Comparison of ENCODE assay signal across 8 cellular contexts in the genomic region with DNA sequence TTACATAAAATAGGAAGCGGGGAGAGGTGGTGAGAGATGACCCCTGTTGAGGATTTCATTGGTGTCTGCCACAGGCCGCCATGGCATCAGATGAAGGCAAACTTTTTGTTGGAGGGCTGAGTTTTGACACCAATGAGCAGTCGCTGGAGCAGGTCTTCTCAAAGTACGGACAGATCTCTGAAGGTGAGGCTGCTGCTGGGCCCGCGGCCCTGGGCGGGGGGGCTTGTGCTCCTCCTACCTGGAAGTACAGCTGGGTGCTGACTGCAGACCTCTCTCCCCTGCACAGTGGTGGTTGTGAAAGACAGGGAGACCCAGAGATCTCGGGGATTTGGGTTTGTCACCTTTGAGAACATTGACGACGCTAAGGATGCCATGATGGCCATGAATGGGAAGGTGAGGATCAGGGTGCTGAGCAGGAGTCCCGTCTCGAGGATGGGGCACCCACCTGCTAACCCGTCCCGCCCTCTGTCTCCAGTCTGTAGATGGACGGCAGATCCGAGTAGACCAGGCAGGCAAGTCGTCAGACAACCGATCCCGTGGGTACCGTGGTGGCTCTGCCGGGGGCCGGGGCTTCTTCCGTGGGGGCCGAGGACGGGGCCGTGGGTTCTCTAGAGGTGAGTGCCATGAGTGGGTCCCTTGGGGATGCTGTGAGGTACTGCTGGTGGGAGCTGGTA. TPM values are rescaled to one million over a fixed set of nuclear protein-coding genes. Genes with fewer than 3 reads are reported as not detected.
A peak's percentile ranks its signal among the peaks of the same experiment; 100 is the strongest.
DNase-seq lines count a peak whose midpoint lies in the region; ATAC-seq and TF ChIP-seq lines count a peak whose summit lies in the region.

No MANE protein-coding gene starts in this region.

- H3K36me3 Mint-ChIP-seq in nephron (ENCODE audit: low read depth): peaks cover 40% of the 10 kb centered on the region

- peak overlapping the region; percentile 95 for H3K4me2 ChIP-seq in KMS-11

- H3K27me3 ChIP-seq in BE2C (peaks cover 3% of the 10 kb centered on the region; the same call in 1 of the 2 replicates), KMS-11 (ENCODE audit: insufficient read depth, low read depth) (no peaks in the 10 kb centered on the region)

- peaks cover 5% of the 10 kb centered on the region for H3K27me3 Mint-ChIP-seq in nephron (ENCODE audit: low read depth)

- H3K36me3 ChIP-seq in BE2C (peaks cover 46% of the 10 kb centered on the region), KMS-11 (ENCODE audit: insufficient read depth) (peaks cover 25% of the 10 kb centered on the region; the same call in 1 of the 2 replicates)

- ATAC-seq in GM18907 (IDR thresholded peaks at IDR 0.05; ENCODE audit: unreplicated experiment): no peak

- H3K4me1 Mint-ChIP-seq in nephron: peaks cover 63% of the 10 kb centered on the region

- peak overlapping the region; percentile 72; the same call in 1 of the 2 replicates for H3K9ac ChIP-seq in KMS-11

- no peaks in the 10 kb centered on the region for H3K9me3 ChIP-seq in BE2C

- TF ChIP-seq CTCF in BE2C (IDR thresholded peaks at IDR 0.05; ENCODE audit: low read depth, low read length) (no peak), KMS-11 (conservative IDR thresholded peaks at IDR 0.05; ENCODE audit: low read depth, low read length) (no peak), nephron (IDR thresholded peaks at IDR 0.05; ENCODE audit: unreplicated experiment in 3 of 3) (no peak)

- H3K4me3 Mint-ChIP-seq in nephron: peak overlapping the region; percentile 90 to 94 (median 92)

- H3K4me3 ChIP-seq in BE2C (ENCODE audit: low read depth, low read length) (peak overlapping the region; percentile 83), KMS-11 (IDR thresholded peaks at IDR 0.05; ENCODE audit: insufficient read depth, low read depth, low read length) (no peak overlapping the region)

- DNase-seq in BE2C: no peak
- no peak for DNase-seq in midbrain (lab: John Stamatoyannopoulos, UW)
- no peak for DNase-seq in stimulated activated CD4-positive, alpha-beta T cell treated with anti-CD3 and anti-CD28 coated beads, Interleukin-1b, Interleukin-23, amount 100 ng/mL, for 48 hours
- DNase-seq in effector CD8-positive, alpha-beta T cell (lab: John Stamatoyannopoulos, UW): no peak

- no peak overlapping the region for H2AFZ ChIP-seq in KMS-11 (ENCODE audit: low read depth)

- H3K27ac Mint-ChIP-seq in nephron: peak overlapping the region; percentile 56 to 94 (median 83)

- H3K9me3 Mint-ChIP-seq in nephron: no peaks in the 10 kb centered on the region

- peaks cover 36% of the 10 kb centered on the region for H3K79me2 ChIP-seq in KMS-11 (ENCODE audit: insufficient read depth, low read depth)

- H3K27ac ChIP-seq in KMS-11 (peak overlapping the region; percentile 81; the same call in 1 of the 2 replicates), cingulate gyrus (ENCODE audit: low read depth, low read length) (peak overlapping the region; percentile 69)

- peaks cover 27% of the 10 kb centered on the region for H3K4me1 ChIP-seq in BE2C
- H3K4me1 ChIP-seq in KMS-11 (ENCODE audit: low read depth, poor library complexity, severe bottlenecking): peaks cover 32% of the 10 kb centered on the region

- H4K20me1 ChIP-seq in KMS-11 (ENCODE audit: insufficient read depth): no peaks in the 10 kb centered on the region

RNA-seq across cellular contexts. Expression of gene CIRBP, which starts 1.9 kb away (rescaled TPM):
- polyA plus RNA-seq in BE2C (2012; ENCODE audit: insufficient read depth, insufficient read length, low read depth): 385 TPM

RNA-seq across cellular contexts. Expression of gene FAM174C, which starts 4.3 kb away (rescaled TPM):
- 224 TPM for polyA plus RNA-seq in BE2C (2012; ENCODE audit: insufficient read depth, insufficient read length, low read depth)

RNA-seq across cellular contexts. Expression of gene EFNA2, which starts 14.7 kb away (rescaled TPM):
- 2.7 TPM for polyA plus RNA-seq in BE2C (2012; ENCODE audit: insufficient read depth, insufficient read length, low read depth)

RNA-seq across cellular contexts. Expression of gene MIDN, which starts 22.6 kb away (rescaled TPM):
- 186 TPM for polyA plus RNA-seq in BE2C (2012; ENCODE audit: insufficient read depth, insufficient read length, low read depth)

RNA-seq across cellular contexts. Expression of gene ATP5F1D, which starts 29.4 kb away (rescaled TPM):
- 658 TPM for polyA plus RNA-seq in BE2C (2012; ENCODE audit: insufficient read depth, insufficient read length, low read depth)
